In the genomic region with DNA sequence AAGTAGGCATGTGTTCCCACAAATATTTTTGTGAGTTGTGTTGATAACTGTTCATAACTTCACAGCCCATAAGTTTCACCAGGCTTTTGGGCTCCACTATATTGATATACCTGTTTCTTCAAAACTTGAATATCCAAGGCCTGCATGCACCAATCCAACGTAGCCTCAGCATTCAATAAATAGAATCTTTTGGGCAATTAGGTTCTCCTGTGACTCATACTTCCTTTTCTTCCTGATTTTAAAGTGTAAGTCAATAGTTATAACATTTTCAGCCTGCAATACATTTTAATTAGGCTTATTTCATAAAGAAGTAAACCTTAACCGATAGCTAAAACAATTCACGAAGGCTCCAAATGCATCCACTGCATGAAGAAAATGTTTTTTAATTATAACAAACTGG, we compare ENCODE assay signal across 29 cellular contexts.
"Had no signal": no experiment of that assay in that cellular context is flagged by ENCODE, and none has a peak within 500 bp of the region (broad histone marks: within the 10 kb centered on the region; RNA-seq: fewer than 3 reads in every experiment).

No MANE protein-coding gene starts in this region.

- H3K4me2 ChIP-seq: neural progenitor cell had no signal

- H2AFZ ChIP-seq: neural progenitor cell, parathyroid adenoma had no signal

- H3K4me1 ChIP-seq: left lung, lower lobe of right lung, neural progenitor cell, parathyroid adenoma, spleen, suprapubic skin, tibial artery, upper lobe of right lung had no signal

- H3K79me2 ChIP-seq: parathyroid adenoma had no signal

- H3K9ac ChIP-seq: neural progenitor cell, parathyroid adenoma had no signal

- H3K27ac ChIP-seq: left lung, lower lobe of right lung, neural progenitor cell, neutrophil, parathyroid adenoma, skin epidermis, spleen, suprapubic skin, thoracic aorta, tibial artery, upper lobe of right lung had no signal

- H3K4me3 ChIP-seq: left lung, lower lobe of right lung, neural progenitor cell, skin epidermis, spleen, suprapubic skin, thoracic aorta, tibial artery, upper lobe of right lung had no signal

- DNase-seq: hippocampal formation; kidney glomerular epithelial cell; left cardiac atrium; left lung; lower lobe of right lung; mammary epithelial cell; mesenchymal stem cell; naive B cell; natural killer cell; nephron progenitor cell; occipital lobe; retina; right cardiac atrium; spleen; stimulated activated CD4-positive, alpha-beta T cell treated with anti-CD3 and anti-CD28 coated beads, Interleukin-4, amount 100 ng/mL, for 24 hours; stimulated activated naive CD4-positive, alpha-beta T cell; tibial artery; trophoblast cell; upper lobe of right lung had no signal

- FAIRE-seq: keratinocyte, urothelium cell line had no signal

- ATAC-seq: left cardiac atrium; left lung; lower lobe of right lung; natural killer cell; right cardiac atrium; sciatic nerve; stimulated activated effector memory CD8-positive, alpha-beta T cell treated with anti-CD3 and anti-CD28 coated beads, Interleukin-12 subunit alpha, Interleukin-12 subunit beta, amount 100 ng/mL, for 72 hours; upper lobe of right lung had no signal

- H3K27me3 ChIP-seq: left lung, neural progenitor cell, neutrophil, spleen, suprapubic skin, tibial artery, upper lobe of right lung had no signal

- H3K36me3 ChIP-seq: left lung, lower lobe of right lung, neural progenitor cell, neutrophil, spleen, suprapubic skin, thoracic aorta, tibial artery, upper lobe of right lung had no signal
